1 cellular context compared by ENCODE assay signal in genomic region chr9:34552986-34553385, GRCh38.
TF ChIP-seq lines count a peak whose summit lies in the region.

No MANE protein-coding gene starts in this region.

TF ChIP-seq in HepG2, 621 proteins besides CTCF, POLR2A, EP300 and RAD21:
- TF ChIP-seq, protein P1, sequence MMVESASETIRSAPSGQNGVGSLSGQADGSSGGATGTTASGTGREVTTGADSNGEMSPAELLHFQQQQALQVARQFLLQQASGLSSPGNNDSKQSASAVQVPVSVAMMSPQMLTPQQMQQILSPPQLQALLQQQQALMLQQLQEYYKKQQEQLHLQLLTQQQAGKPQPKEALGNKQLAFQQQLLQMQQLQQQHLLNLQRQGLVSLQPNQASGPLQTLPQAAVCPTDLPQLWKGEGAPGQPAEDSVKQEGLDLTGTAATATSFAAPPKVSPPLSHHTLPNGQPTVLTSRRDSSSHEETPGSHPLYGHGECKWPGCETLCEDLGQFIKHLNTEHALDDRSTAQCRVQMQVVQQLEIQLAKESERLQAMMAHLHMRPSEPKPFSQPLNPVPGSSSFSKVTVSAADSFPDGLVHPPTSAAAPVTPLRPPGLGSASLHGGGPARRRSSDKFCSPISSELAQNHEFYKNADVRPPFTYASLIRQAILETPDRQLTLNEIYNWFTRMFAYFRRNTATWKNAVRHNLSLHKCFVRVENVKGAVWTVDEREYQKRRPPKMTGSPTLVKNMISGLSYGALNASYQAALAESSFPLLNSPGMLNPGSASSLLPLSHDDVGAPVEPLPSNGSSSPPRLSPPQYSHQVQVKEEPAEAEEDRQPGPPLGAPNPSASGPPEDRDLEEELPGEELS (CRISPR knock-in tag; IDR thresholded peaks at IDR 0.05) = no peak
- TF ChIP-seq EZH2 (conservative IDR thresholded peaks at IDR 0.05; ENCODE audit: low read depth, low read length) = 0 out of 2 replicates have a peak, but pooled peaks have one; percentile 19
